14 cellular contexts compared by ENCODE assay signal in the genomic region with DNA sequence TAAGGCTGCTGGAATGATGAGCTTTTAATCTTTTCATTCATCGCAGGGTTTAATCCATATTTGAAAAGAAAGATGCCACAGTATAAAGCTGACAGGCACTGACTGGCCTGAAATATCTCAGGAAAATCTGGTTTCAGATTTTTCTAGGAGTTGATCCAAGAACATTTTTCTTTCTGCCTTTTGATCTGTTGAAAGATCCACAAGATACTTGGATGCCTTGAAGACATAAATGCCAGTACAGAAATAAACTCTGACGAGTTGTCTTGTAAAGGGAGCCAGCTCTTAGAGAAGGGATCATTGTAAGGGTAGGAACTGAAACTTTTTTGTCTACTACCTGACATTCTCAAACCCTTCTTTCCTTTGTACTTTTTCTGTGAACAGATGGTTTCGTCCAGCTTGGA. TPM values are rescaled to one million over a fixed set of nuclear protein-coding genes. Genes with fewer than 3 reads are reported as not detected.
DNase-seq lines count a peak whose midpoint lies in the region; ATAC-seq and TF ChIP-seq lines count a peak whose summit lies in the region.
"Had no signal": no experiment of that assay in that cellular context is flagged by ENCODE, and none has a peak within 500 bp of the region (broad histone marks: within the 10 kb centered on the region; RNA-seq: fewer than 3 reads in every experiment).

No MANE protein-coding gene starts in this region.

- no peaks in the 10 kb centered on the region for H3K36me3 ChIP-seq in parathyroid adenoma (ENCODE audit: control insufficient read depth, insufficient read depth, low read length)

- H3K27me3 ChIP-seq in parathyroid adenoma (ENCODE audit: control insufficient read depth, insufficient read depth, low read length) = no peaks in the 10 kb centered on the region

- CTCF ChIA-PET in RWPE1 (lab: Yijun Ruan, JAX) = interaction anchor here (0.6 to 1.7 kb wide), 5 partner anchors 54 to 752 kb away, joined by 3 to 6 read pairs (median 4); no protein-coding TSS in a partner anchor

- H3K9me3 ChIP-seq in parathyroid adenoma (ENCODE audit: control insufficient read depth, low read length) = no peaks in the 10 kb centered on the region

- no peaks in the 10 kb centered on the region for H3K79me2 ChIP-seq in parathyroid adenoma

- POLR2A ChIA-PET in RWPE1 (lab: Yijun Ruan, JAX; ENCODE audit: low non-redundant PET) = no interaction called here

- peak overlapping the region; percentile 2 for H3K4me2 ChIP-seq in parathyroid adenoma (ENCODE audit: low read length)

- H3K9ac ChIP-seq in parathyroid adenoma = no peak overlapping the region

- no peak overlapping the region for H3K4me3 ChIP-seq in parathyroid adenoma (ENCODE audit: low read depth, low read length)

- ATAC-seq in esophagus mucosa = peak; percentile 28
- no peak for ATAC-seq in GM19397 (IDR thresholded peaks at IDR 0.05; ENCODE audit: unreplicated experiment)

- peaks cover 11% of the 10 kb centered on the region for H3K4me1 ChIP-seq in parathyroid adenoma

- H2AFZ ChIP-seq in parathyroid adenoma = peak overlapping the region; percentile 25

- DNase-seq in AG09319 (ENCODE audit: extremely low read depth, low read depth) (peak; percentile 28), RWPE1 (ENCODE audit: low spot score) (no peak), NCI-H526 (lab: John Stamatoyannopoulos, UW) (no peak), SKM-1 treated with dmso at 0.1 percent for 144 hours (lab: John Stamatoyannopoulos, UW; ENCODE audit: unreplicated experiment) (no peak), AG08396 (ENCODE audit: low spot score) (no peak)
- DNase-seq: activated T-cell treated with anti-CD3 and anti-CD28 coated beads, Interleukin-2, amount 50 U/mL, for 24 hours; CD4-positive, CD25-positive, alpha-beta regulatory T cell; hypothalamus; NCI-H1694 treated with DMSO at 0.1 percent for 48 hours; stimulated activated CD4-positive, alpha-beta T cell treated with anti-CD3 and anti-CD28 coated beads, Interleukin-4, amount 100 ng/mL, for 24 hours had no signal

- H3K27ac ChIP-seq in RWPE1 (peak overlapping the region; percentile 90), parathyroid adenoma (peak overlapping the region; percentile 51)

- TF ChIP-seq CTCF in AG09319 (IDR thresholded peaks at IDR 0.05; ENCODE audit: low read depth, low read length) (no peak), RWPE1 (conservative IDR thresholded peaks at IDR 0.05; ENCODE audit: low read depth) (no peak), parathyroid adenoma (IDR thresholded peaks at IDR 0.05) (no peak)

RNA-seq across cellular contexts. Expression of gene KRT20, which starts 25.4 kb away (rescaled TPM):
- total RNA-seq in esophagus mucosa = 0.20 TPM
- total RNA-seq: CD4-positive, CD25-positive, alpha-beta regulatory T cell had no signal

RNA-seq across cellular contexts. Expression of gene KRT23, which starts 27.0 kb away (rescaled TPM):
- total RNA-seq in esophagus mucosa = 3.1 TPM
- total RNA-seq: CD4-positive, CD25-positive, alpha-beta regulatory T cell had no signal

RNA-seq across cellular contexts. Expression of gene KRT12, which starts 43.4 kb away (rescaled TPM):
- total RNA-seq in esophagus mucosa = not detected
- total RNA-seq: CD4-positive, CD25-positive, alpha-beta regulatory T cell; temporal lobe had no signal

RNA-seq across cellular contexts. Expression of gene KRT39, which starts 56.3 kb away (rescaled TPM):
- not detected for total RNA-seq in esophagus mucosa
- total RNA-seq: CD4-positive, CD25-positive, alpha-beta regulatory T cell; temporal lobe had no signal
